In genomic region chr3:187274315-187274976, GRCh38 we compare ENCODE assay signal across 28 cellular contexts. TPM values are rescaled to one million over a fixed set of nuclear protein-coding genes. Genes with fewer than 3 reads are reported as not detected.
"Had no signal": no experiment of that assay in that cellular context is flagged by ENCODE, and none has a peak within 500 bp of the region (broad histone marks: within the 10 kb centered on the region; RNA-seq: fewer than 3 reads in every experiment).

No MANE protein-coding gene starts in this region.

- H3K27me3 Mint-ChIP-seq: stimulated activated naive CD8-positive, alpha-beta T cell treated with anti-CD3 and anti-CD28 coated beads, Interleukin-15, amount 100 ng/mL, for 72 hours had no signal

- H3K79me2 ChIP-seq: hepatocyte had no signal

- H3K27ac ChIP-seq: ascending aorta, brain microvascular endothelial cell, gastroesophageal sphincter, hepatocyte, lower lobe of right lung, pancreas, prostate gland, sigmoid colon, upper lobe of right lung had no signal

- H3K9me3 ChIP-seq: pancreas, prostate gland had no signal

- H3K36me3 ChIP-seq: ascending aorta, brain microvascular endothelial cell, gastroesophageal sphincter, lower lobe of right lung, pancreas, prostate gland, upper lobe of right lung had no signal

- H3K4me1 ChIP-seq: ascending aorta, lower lobe of right lung, pancreas, prostate gland, upper lobe of right lung had no signal

- H3K4me3 ChIP-seq: ascending aorta, gastroesophageal sphincter, hepatocyte, lower lobe of right lung, pancreas, prostate gland, sigmoid colon, smooth muscle cell, upper lobe of right lung had no signal

- H3K27ac Mint-ChIP-seq: activated CD4-positive, alpha-beta memory T cell treated with anti-CD3 and anti-CD28 coated beads, Interleukin-2, amount 10 ng/mL, durations not matched to agents 7 days and 5 days; activated CD4-positive, alpha-beta T cell treated with anti-CD3 and anti-CD28 coated beads, Interleukin-2, amount 10 ng/mL, durations not matched to agents 7 days and 5 days; activated naive CD4-positive, alpha-beta T cell treated with anti-CD3 and anti-CD28 coated beads, Interleukin-2, amount 10 ng/mL, durations not matched to agents 7 days and 5 days; activated naive CD8-positive, alpha-beta T cell treated with anti-CD3 and anti-CD28 coated beads, Interleukin-2, amount 10 ng/mL, durations not matched to agents 7 days and 5 days; activated T-cell treated with anti-CD3 and anti-CD28 coated beads, Interleukin-2, amount 50 U/mL, for 24 hours; effector memory CD8-positive, alpha-beta T cell; nephron; stimulated activated memory B cell treated with anti-CD40 and anti-IgM and Interleukin-4, amounts not matched to agents 10 μg/mL and 1 μg/mL and 100 μg/mL, for 72 hours; stimulated activated naive CD8-positive, alpha-beta T cell treated with anti-CD3 and anti-CD28 coated beads, Interleukin-15, amount 100 ng/mL, for 72 hours; T-helper 17 cell had no signal

- H3K4me1 Mint-ChIP-seq: activated CD4-positive, alpha-beta memory T cell treated with anti-CD3 and anti-CD28 coated beads, Interleukin-2, amount 10 ng/mL, durations not matched to agents 7 days and 5 days; activated CD4-positive, alpha-beta T cell treated with anti-CD3 and anti-CD28 coated beads, Interleukin-2, amount 10 ng/mL, durations not matched to agents 7 days and 5 days; activated naive CD4-positive, alpha-beta T cell treated with anti-CD3 and anti-CD28 coated beads, Interleukin-2, amount 10 ng/mL, durations not matched to agents 7 days and 5 days; activated naive CD8-positive, alpha-beta T cell treated with anti-CD3 and anti-CD28 coated beads, Interleukin-2, amount 10 ng/mL, durations not matched to agents 7 days and 5 days; stimulated activated memory B cell treated with anti-CD40 and anti-IgM and Interleukin-4, amounts not matched to agents 10 μg/mL and 1 μg/mL and 100 μg/mL, for 72 hours; stimulated activated naive CD8-positive, alpha-beta T cell treated with anti-CD3 and anti-CD28 coated beads, Interleukin-15, amount 100 ng/mL, for 72 hours; T-helper 17 cell had no signal

- H3K4me2 ChIP-seq: hepatocyte had no signal

- H3K4me3 Mint-ChIP-seq: activated CD4-positive, alpha-beta memory T cell treated with anti-CD3 and anti-CD28 coated beads, Interleukin-2, amount 10 ng/mL, durations not matched to agents 7 days and 5 days; activated CD4-positive, alpha-beta T cell treated with anti-CD3 and anti-CD28 coated beads, Interleukin-2, amount 10 ng/mL, durations not matched to agents 7 days and 5 days; activated naive CD4-positive, alpha-beta T cell treated with anti-CD3 and anti-CD28 coated beads, Interleukin-2, amount 10 ng/mL, durations not matched to agents 7 days and 5 days; activated naive CD8-positive, alpha-beta T cell treated with anti-CD3 and anti-CD28 coated beads, Interleukin-2, amount 10 ng/mL, durations not matched to agents 7 days and 5 days; activated T-cell treated with anti-CD3 and anti-CD28 coated beads, Interleukin-2, amount 50 U/mL, for 24 hours; effector memory CD8-positive, alpha-beta T cell; nephron; stimulated activated memory B cell treated with anti-CD40 and anti-IgM and Interleukin-4, amounts not matched to agents 10 μg/mL and 1 μg/mL and 100 μg/mL, for 72 hours; stimulated activated naive CD8-positive, alpha-beta T cell treated with anti-CD3 and anti-CD28 coated beads, Interleukin-15, amount 100 ng/mL, for 72 hours; T-helper 17 cell had no signal

- H3K36me3 Mint-ChIP-seq: activated naive CD4-positive, alpha-beta T cell treated with anti-CD3 and anti-CD28 coated beads, Interleukin-2, amount 10 ng/mL, durations not matched to agents 7 days and 5 days; activated naive CD8-positive, alpha-beta T cell treated with anti-CD3 and anti-CD28 coated beads, Interleukin-2, amount 10 ng/mL, durations not matched to agents 7 days and 5 days had no signal

- H2AFZ ChIP-seq: hepatocyte had no signal

- ATAC-seq: effector memory CD8-positive, alpha-beta T cell; gastroesophageal sphincter; lower lobe of right lung; pancreas; stimulated activated memory B cell treated with anti-CD40 and anti-IgM and Interleukin-4, amounts not matched to agents 10 μg/mL and 1 μg/mL and 100 μg/mL, for 72 hours; stimulated activated naive CD8-positive, alpha-beta T cell treated with anti-CD3 and anti-CD28 coated beads, Interleukin-15, amount 100 ng/mL, for 72 hours; T-helper 17 cell; upper lobe of right lung had no signal

- H3K27me3 ChIP-seq: ascending aorta, brain microvascular endothelial cell, gastroesophageal sphincter, hepatocyte, pancreas, sigmoid colon, upper lobe of right lung had no signal

- H3K9me3 Mint-ChIP-seq: activated CD4-positive, alpha-beta memory T cell treated with anti-CD3 and anti-CD28 coated beads, Interleukin-2, amount 10 ng/mL, durations not matched to agents 7 days and 5 days; effector memory CD8-positive, alpha-beta T cell had no signal

- DNase-seq: activated CD4-positive, alpha-beta memory T cell treated with anti-CD3 and anti-CD28 coated beads, Interleukin-2, amount 10 ng/mL, durations not matched to agents 7 days and 5 days; activated CD4-positive, alpha-beta T cell treated with anti-CD3 and anti-CD28 coated beads for 1 hour; activated CD4-positive, alpha-beta T cell treated with anti-CD3 and anti-CD28 coated beads, Interleukin-2, amount 10 ng/mL, durations not matched to agents 7 days and 5 days; activated CD8-positive, alpha-beta memory T cell treated with anti-CD3 and anti-CD28 coated beads, Interleukin-2, amount 50 U/mL, for 48 hours; activated gamma-delta T cell; activated naive CD4-positive, alpha-beta T cell treated with anti-CD3 and anti-CD28 coated beads, Interleukin-2, amount 10 ng/mL, durations not matched to agents 7 days and 5 days; activated naive CD8-positive, alpha-beta T cell treated with anti-CD3 and anti-CD28 coated beads, Interleukin-2, amount 10 ng/mL, durations not matched to agents 7 days and 5 days; activated T-cell treated with anti-CD3 and anti-CD28 coated beads, Interleukin-2, amount 50 U/mL, for 24 hours; brain microvascular endothelial cell; cortex of kidney; effector memory CD8-positive, alpha-beta T cell; lower lobe of right lung; pancreas; sigmoid colon; stimulated activated CD4-positive, alpha-beta T cell treated with anti-CD3 and anti-CD28 coated beads, Interleukin-1b, Interleukin-23, amount 100 ng/mL, for 48 hours; stimulated activated CD4-positive, alpha-beta T cell treated with anti-CD3 and anti-CD28 coated beads, Interleukin-4, amount 100 ng/mL, for 4 hours; stimulated activated CD8-positive, alpha-beta memory T cell treated with anti-CD3 and anti-CD28 coated beads, Interleukin-4, amount 100 ng/mL, for 48 hours; stimulated activated naive CD8-positive, alpha-beta T cell treated with anti-CD3 and anti-CD28 coated beads, Interleukin-15, amount 100 ng/mL, for 72 hours; T-helper 17 cell; upper lobe of right lung had no signal

RNA-seq across cellular contexts. Expression of gene MASP1, which starts 17.1 kb away (rescaled TPM):
- total RNA-seq: activated CD4-positive, alpha-beta memory T cell treated with anti-CD3 and anti-CD28 coated beads, Interleukin-2, amount 10 ng/mL, durations not matched to agents 7 days and 5 days; activated CD4-positive, alpha-beta T cell treated with anti-CD3 and anti-CD28 coated beads, Interleukin-2, amount 10 ng/mL, durations not matched to agents 7 days and 5 days; activated naive CD8-positive, alpha-beta T cell treated with anti-CD3 and anti-CD28 coated beads, Interleukin-2, amount 10 ng/mL, durations not matched to agents 7 days and 5 days; kidney epithelial cell had no signal
